In genomic region chr17:31726980-31727427, GRCh38 we compare ENCODE assay signal across 19 cellular contexts.
DNase-seq lines count a peak whose midpoint lies in the region; ATAC-seq and TF ChIP-seq lines count a peak whose summit lies in the region.
"Had no signal": no experiment of that assay in that cellular context is flagged by ENCODE, and none has a peak within 500 bp of the region (broad histone marks: within the 10 kb centered on the region; RNA-seq: fewer than 3 reads in every experiment).

No MANE protein-coding gene starts in this region.

- H3K4me3 Mint-ChIP-seq in activated T-helper 17 cell treated with anti-CD3 and anti-CD28 coated beads, Interleukin-2, amount 50 U/mL, for 72 hours = no peak overlapping the region
- no peak overlapping the region for H3K4me3 Mint-ChIP-seq in endodermal cell
- H3K4me3 Mint-ChIP-seq: activated naive CD4-positive, alpha-beta T cell treated with anti-CD3 and anti-CD28 coated beads for 36 hours; T-helper 1 cell treated with Interleukin-12 subunit alpha and Interleukin-12 subunit beta and Interleukin-4 antibody, amounts not matched to agents 30 μg/mL and 1 μg/mL, for 36 hours had no signal

- H3K4me1 Mint-ChIP-seq in activated T-helper 17 cell treated with anti-CD3 and anti-CD28 coated beads, Interleukin-2, amount 50 U/mL, for 72 hours = no peaks in the 10 kb centered on the region
- H3K4me1 Mint-ChIP-seq in endodermal cell = no peaks in the 10 kb centered on the region

- H3K27me3 ChIP-seq in uterus (no peaks in the 10 kb centered on the region), endodermal cell (ENCODE audit: control insufficient read depth, insufficient read depth, low read length, poor library complexity, severe bottlenecking) (no peaks in the 10 kb centered on the region)

- peak; percentile 10 for DNase-seq in NOMO-1 treated with DMSO at 0.1 percent for 48 hours (lab: John Stamatoyannopoulos, UW; ENCODE audit: unreplicated experiment)
- DNase-seq in NOMO-1 (lab: John Stamatoyannopoulos, UW; ENCODE audit: unreplicated experiment in 2 of 2) = no peak
- DNase-seq in fibroblast of villous mesenchyme (ENCODE audit: low read depth) = peak; percentile 42
- DNase-seq in uterus = peak; percentile 30 to 31
- DNase-seq in endodermal cell = no peak
- no peak for DNase-seq in T-helper 9 cell
- DNase-seq: 8988T; activated CD4-positive, CD25-positive, alpha-beta regulatory T cell treated with anti-CD3 and anti-CD28 coated beads, Interleukin-2, amount 50 U/mL, for 72 hours; activated CD8-positive, alpha-beta memory T cell treated with anti-CD3 and anti-CD28 coated beads, Interleukin-2, amount 50 U/mL, for 4 hours; activated naive CD4-positive, alpha-beta T cell treated with anti-CD3 and anti-CD28 coated beads for 36 hours; DMS79 treated with DMSO at 0.1 percent for 48 hours; effector CD4-positive, alpha-beta T cell; NCI-H2081; NCI-H748 treated with DMSO at 0.1 percent for 48 hours; stimulated activated CD4-positive, alpha-beta T cell treated with anti-CD3 and anti-CD28 coated beads, Interleukin-4, amount 100 ng/mL, for 24 hours had no signal

- H3K4me3 ChIP-seq in fibroblast of villous mesenchyme (ENCODE audit: low read depth, low read length) (no peak overlapping the region), uterus (no peak overlapping the region), endodermal cell (ENCODE audit: low read length) (no peak overlapping the region)

- ATAC-seq in activated T-helper 17 cell treated with anti-CD3 and anti-CD28 coated beads, Interleukin-2, amount 50 U/mL, for 72 hours (replicated peaks) = peak; percentile 63
- no peak for ATAC-seq in HG03045 (IDR thresholded peaks at IDR 0.05; ENCODE audit: unreplicated experiment)

- H3K27ac ChIP-seq in uterus = peak overlapping the region; percentile 23 to 37
- H3K27ac ChIP-seq in endodermal cell (ENCODE audit: low read depth, low read length) = no peak overlapping the region
- H3K27ac ChIP-seq: C4-2B had no signal

- H3K9me3 ChIP-seq in uterus (no peaks in the 10 kb centered on the region), endodermal cell (ENCODE audit: control insufficient read depth, low read length) (no peaks in the 10 kb centered on the region)

- no peak overlapping the region for H3K27ac Mint-ChIP-seq in activated T-helper 17 cell treated with anti-CD3 and anti-CD28 coated beads, Interleukin-2, amount 50 U/mL, for 72 hours
- H3K27ac Mint-ChIP-seq in endodermal cell = no peak overlapping the region
- H3K27ac Mint-ChIP-seq: activated naive CD4-positive, alpha-beta T cell treated with anti-CD3 and anti-CD28 coated beads for 36 hours; T-helper 1 cell treated with Interleukin-12 subunit alpha and Interleukin-12 subunit beta and Interleukin-4 antibody, amounts not matched to agents 30 μg/mL and 1 μg/mL, for 36 hours had no signal

- H3K27me3 Mint-ChIP-seq in activated T-helper 17 cell treated with anti-CD3 and anti-CD28 coated beads, Interleukin-2, amount 50 U/mL, for 72 hours = peaks cover 9% of the 10 kb centered on the region
- H3K27me3 Mint-ChIP-seq in endodermal cell (ENCODE audit: insufficient read depth) = peaks cover 6% of the 10 kb centered on the region

- WGBS in endodermal cell (ENCODE audit: insufficient coverage in 1 of 2, insufficient read length in 1 of 2), 2 experiments = 90 to 100% methylated on average over 1 to 4 of the region's 4 CpGs

- no peaks in the 10 kb centered on the region for H3K9me3 Mint-ChIP-seq in activated T-helper 17 cell treated with anti-CD3 and anti-CD28 coated beads, Interleukin-2, amount 50 U/mL, for 72 hours
- no peaks in the 10 kb centered on the region for H3K9me3 Mint-ChIP-seq in endodermal cell
- H3K9me3 Mint-ChIP-seq: activated naive CD4-positive, alpha-beta T cell treated with anti-CD3 and anti-CD28 coated beads for 36 hours; T-helper 1 cell treated with Interleukin-12 subunit alpha and Interleukin-12 subunit beta and Interleukin-4 antibody, amounts not matched to agents 30 μg/mL and 1 μg/mL, for 36 hours had no signal

- no peak for TF ChIP-seq POLR2A in uterus (IDR thresholded peaks at IDR 0.05)

- H3K4me1 ChIP-seq in uterus (no peaks in the 10 kb centered on the region), endodermal cell (ENCODE audit: control insufficient read depth, insufficient read depth, low read length) (no peaks in the 10 kb centered on the region)

- no peak overlapping the region for H3K9ac ChIP-seq in endodermal cell (ENCODE audit: extremely low read depth, low read length, poor library complexity, severe bottlenecking)

- no peak for TF ChIP-seq CTCF in fibroblast of villous mesenchyme (IDR thresholded peaks at IDR 0.05; ENCODE audit: insufficient read depth, low read depth, low read length)
- TF ChIP-seq CTCF in uterus (IDR thresholded peaks at IDR 0.05) = no peak
- TF ChIP-seq CTCF in endodermal cell (conservative IDR thresholded peaks at IDR 0.05) = no peak

- H3K36me3 ChIP-seq in uterus (no peaks in the 10 kb centered on the region), endodermal cell (ENCODE audit: control insufficient read depth, insufficient read depth, low read length) (no peaks in the 10 kb centered on the region)

- H3K36me3 Mint-ChIP-seq in activated T-helper 17 cell treated with anti-CD3 and anti-CD28 coated beads, Interleukin-2, amount 50 U/mL, for 72 hours (ENCODE audit: low read depth) = no peaks in the 10 kb centered on the region
- no peaks in the 10 kb centered on the region for H3K36me3 Mint-ChIP-seq in endodermal cell (ENCODE audit: low read depth)

- intact Hi-C loops in uterus (cut with DNase I; ENCODE audit: low total_unique reads) = no loop called here

Comparison
In these comparisons a context has a peak if more than half of its experiments do, and no peak if none do; other contexts are left out.
1. DNase-seq: peak in NOMO-1 treated with DMSO at 0.1 percent for 48 hours (single experiment), fibroblast of villous mesenchyme (single experiment) and uterus (2 of 2); none in NOMO-1 (0 of 2), endodermal cell (single experiment) and T-helper 9 cell (single experiment).